Comparison of ENCODE assay signal across 22 cellular contexts in the genomic region with DNA sequence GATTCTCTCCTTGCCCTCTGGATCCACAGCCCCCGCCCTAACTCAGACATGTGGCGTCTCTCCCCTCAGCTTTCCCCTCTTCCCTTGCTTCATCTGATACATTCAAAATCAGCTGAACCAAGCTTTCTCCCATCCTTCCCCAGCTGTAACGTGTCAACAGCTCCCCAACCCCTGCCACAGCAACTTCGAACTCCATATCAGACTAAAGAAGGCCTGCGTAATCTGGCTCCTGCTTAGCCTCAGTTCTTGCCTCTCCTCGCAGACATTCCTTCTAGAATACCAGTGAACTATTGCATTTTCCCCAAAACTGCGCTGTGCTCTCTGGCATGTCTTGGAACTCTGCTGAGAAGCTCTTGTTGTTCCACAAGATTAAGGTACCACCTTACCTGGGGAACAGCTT. TPM values are rescaled to one million over a fixed set of nuclear protein-coding genes. Genes with fewer than 3 reads are reported as not detected.
"Had no signal": no experiment of that assay in that cellular context is flagged by ENCODE, and none has a peak within 500 bp of the region (broad histone marks: within the 10 kb centered on the region; RNA-seq: fewer than 3 reads in every experiment).

No MANE protein-coding gene starts in this region.

- H3K36me3 ChIP-seq: colonic mucosa, prostate gland had no signal

- H3K4me1 Mint-ChIP-seq: neural crest cell had no signal

- H3K27ac ChIP-seq: esophagus squamous epithelium, prostate gland, skin epidermis, tibial artery, vagina had no signal

- H3K4me3 Mint-ChIP-seq: activated B cell treated with CpG ODN at 0.5 μM for 24 hours; activated naive CD4-positive, alpha-beta T cell treated with anti-CD3 and anti-CD28 coated beads, Interleukin-2, amount 10 ng/mL, durations not matched to agents 7 days and 5 days; activated T-helper 1 cell treated with anti-CD3 and anti-CD28 coated beads, Interleukin-12 subunit alpha, Interleukin-12 subunit beta, Interleukin-2, Interleukin-4 antibody, amounts not matched to agents 30 ng/mL and 10 ng/mL and 1 ng/mL, durations not matched to agents 14 hours and 24 hours and 36 hours; immature natural killer cell; neural crest cell had no signal

- H3K9me3 Mint-ChIP-seq: activated B cell treated with CpG ODN at 0.5 μM for 24 hours; activated naive CD4-positive, alpha-beta T cell treated with anti-CD3 and anti-CD28 coated beads, Interleukin-2, amount 10 ng/mL, durations not matched to agents 7 days and 5 days; activated T-helper 1 cell treated with anti-CD3 and anti-CD28 coated beads, Interleukin-12 subunit alpha, Interleukin-12 subunit beta, Interleukin-2, Interleukin-4 antibody, amounts not matched to agents 30 ng/mL and 10 ng/mL and 1 ng/mL, durations not matched to agents 14 hours and 24 hours and 36 hours; immature natural killer cell; neural crest cell had no signal

- DNase-seq: activated B cell treated with CpG ODN at 0.5 μM for 24 hours; activated CD4-positive, alpha-beta T cell treated with anti-CD3 and anti-CD28 coated beads, Interleukin-2, amount 50 U/mL, for 1 hour; activated naive CD4-positive, alpha-beta T cell treated with anti-CD3 and anti-CD28 coated beads, Interleukin-2, amount 10 ng/mL, durations not matched to agents 7 days and 5 days; amniotic stem cell; caudate nucleus; colonic mucosa; esophagus squamous epithelium; glutamatergic neuron; immature natural killer cell; right cardiac atrium; stimulated activated CD4-positive, alpha-beta T cell treated with anti-CD3 and anti-CD28 coated beads, Interleukin-15, amount 100 ng/mL, for 24 hours; stimulated activated CD4-positive, alpha-beta T cell treated with anti-CD3 and anti-CD28 coated beads, Interleukin-4, amount 100 ng/mL, for 1 hour; stimulated activated naive CD4-positive, alpha-beta T cell; T-helper 2 cell; tibial artery had no signal

- ATAC-seq: right cardiac atrium had no signal

- H3K4me3 ChIP-seq: colonic mucosa, esophagus squamous epithelium, prostate gland, skin epidermis, tibial artery, vagina had no signal

- H3K27ac Mint-ChIP-seq: activated B cell treated with CpG ODN at 0.5 μM for 24 hours; activated naive CD4-positive, alpha-beta T cell treated with anti-CD3 and anti-CD28 coated beads, Interleukin-2, amount 10 ng/mL, durations not matched to agents 7 days and 5 days had no signal

- H3K4me1 ChIP-seq: esophagus squamous epithelium, tibial artery, vagina had no signal

- H3K27me3 Mint-ChIP-seq: activated B cell treated with CpG ODN at 0.5 μM for 24 hours; activated naive CD4-positive, alpha-beta T cell treated with anti-CD3 and anti-CD28 coated beads, Interleukin-2, amount 10 ng/mL, durations not matched to agents 7 days and 5 days had no signal

- H3K9me3 ChIP-seq: colonic mucosa, esophagus squamous epithelium, prostate gland, tibial artery, vagina had no signal

- H3K27me3 ChIP-seq: colonic mucosa, esophagus squamous epithelium, tibial artery, vagina had no signal

RNA-seq across cellular contexts. Expression of a gene that starts 49.0 kb away (rescaled TPM):
- total RNA-seq: activated B cell treated with CpG ODN at 0.5 μM for 24 hours; activated T-helper 1 cell treated with anti-CD3 and anti-CD28 coated beads, Interleukin-12 subunit alpha, Interleukin-12 subunit beta, Interleukin-2, Interleukin-4 antibody, amounts not matched to agents 30 ng/mL and 10 ng/mL and 1 ng/mL, durations not matched to agents 14 hours and 24 hours and 36 hours; colonic mucosa; endothelial cell of umbilical vein; mesenteric fat pad; neural crest cell; prostate gland; vagina had no signal
- polyA plus RNA-seq: endothelial cell of umbilical vein, immature natural killer cell had no signal
